In the genomic region with DNA sequence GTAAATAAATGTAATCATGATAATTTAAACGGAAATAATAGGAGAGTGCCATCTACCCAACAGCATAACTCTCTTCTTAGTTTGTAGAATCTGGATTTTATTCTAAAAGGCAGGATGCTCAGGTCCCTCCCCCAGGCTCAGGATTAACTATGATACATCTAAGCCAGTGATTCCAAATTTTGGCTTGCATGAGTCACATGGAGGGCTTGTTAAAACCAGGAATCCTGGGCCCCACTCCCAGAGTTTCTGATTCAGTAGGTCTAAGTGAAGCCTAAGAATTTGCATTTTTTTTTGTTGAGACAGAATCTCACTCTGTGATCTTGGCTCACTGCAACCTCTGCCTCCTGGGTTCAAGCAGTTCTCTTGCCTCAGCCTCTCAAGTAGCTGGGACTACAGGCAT, we compare ENCODE assay signal across 12 cellular contexts.
A peak's percentile ranks its signal among the peaks of the same experiment; 100 is the strongest.
DNase-seq lines count a peak whose midpoint lies in the region; ATAC-seq and TF ChIP-seq lines count a peak whose summit lies in the region.
"Had no signal": no experiment of that assay in that cellular context is flagged by ENCODE, and none has a peak within 500 bp of the region (broad histone marks: within the 10 kb centered on the region; RNA-seq: fewer than 3 reads in every experiment).

No MANE protein-coding gene starts in this region.

- peak overlapping the region; percentile 75 for H3K4me2 ChIP-seq in skeletal muscle satellite cell (ENCODE audit: low read length)

- no peak for TF ChIP-seq CTCF in fibroblast of pulmonary artery (IDR thresholded peaks at IDR 0.05; ENCODE audit: low read length, missing control alignments)

- H3K9ac ChIP-seq in skeletal muscle satellite cell (ENCODE audit: low read depth, low read length) = no peak overlapping the region

- no peaks in the 10 kb centered on the region for H3K36me3 ChIP-seq in SJCRH30
- no peaks in the 10 kb centered on the region for H3K36me3 ChIP-seq in skeletal muscle satellite cell (ENCODE audit: insufficient read depth, low read length)
- H3K36me3 ChIP-seq: adrenal gland had no signal

- H3K27me3 ChIP-seq in SJCRH30 (no peaks in the 10 kb centered on the region), skeletal muscle satellite cell (ENCODE audit: control insufficient read depth, insufficient read depth, low read length) (no peaks in the 10 kb centered on the region)
- H3K27me3 ChIP-seq: adrenal gland had no signal

- H3K4me3 ChIP-seq in SJCRH30 (no peak overlapping the region), fibroblast of pulmonary artery (replicated peaks; ENCODE audit: low read depth, low read length) (no peak overlapping the region), skeletal muscle satellite cell (ENCODE audit: low read length) (no peak overlapping the region)
- H3K4me3 ChIP-seq: adrenal gland had no signal

- peaks cover 40% of the 10 kb centered on the region for H3K4me1 ChIP-seq in SJCRH30
- H3K4me1 ChIP-seq in skeletal muscle satellite cell (ENCODE audit: control insufficient read depth, insufficient read depth, low read length) = peaks cover 48% of the 10 kb centered on the region
- H3K4me1 ChIP-seq: Caco-2 had no signal

- H3K27ac ChIP-seq in SJCRH30 = peak overlapping the region; percentile 81

- H3K9me3 ChIP-seq in SJCRH30 (replicated peaks) (no peaks in the 10 kb centered on the region), skeletal muscle satellite cell (replicated peaks; ENCODE audit: low read length) (no peaks in the 10 kb centered on the region)
- H3K9me3 ChIP-seq: adrenal gland, Caco-2 had no signal

- DNase-seq in GM03348 (ENCODE audit: low spot score) (peak; percentile 71), SJCRH30 (peak in 1 of 2 experiments; percentile 28), fibroblast of pulmonary artery (ENCODE audit: low read depth) (peak; percentile 50), T-helper 9 cell (no peak), NOMO-1 (lab: John Stamatoyannopoulos, UW; ENCODE audit: unreplicated experiment in 2 of 2) (no peak)
- no peak for DNase-seq in stimulated activated CD4-positive, alpha-beta T cell treated with anti-CD3 and anti-CD28 coated beads, Interleukin-15, amount 100 ng/mL, for 24 hours
- DNase-seq: Caco-2; kidney; stimulated activated CD4-positive, alpha-beta T cell treated with anti-CD3 and anti-CD28 coated beads, Interleukin-4, amount 100 ng/mL, for 4 hours had no signal

- no peak for ATAC-seq in HG03139 (IDR thresholded peaks at IDR 0.05; ENCODE audit: unreplicated experiment)

Comparison
In these comparisons a context has a peak if more than half of its experiments do, and no peak if none do; other contexts are left out.
1. DNase-seq: peak in GM03348 (single experiment) and fibroblast of pulmonary artery (single experiment); none in stimulated activated CD4-positive, alpha-beta T cell treated with anti-CD3 and anti-CD28 coated beads, Interleukin-15, amount 100 ng/mL, for 24 hours (single experiment), T-helper 9 cell (single experiment) and NOMO-1 (0 of 2).